8 cellular contexts compared by ENCODE assay signal in the genomic region with DNA sequence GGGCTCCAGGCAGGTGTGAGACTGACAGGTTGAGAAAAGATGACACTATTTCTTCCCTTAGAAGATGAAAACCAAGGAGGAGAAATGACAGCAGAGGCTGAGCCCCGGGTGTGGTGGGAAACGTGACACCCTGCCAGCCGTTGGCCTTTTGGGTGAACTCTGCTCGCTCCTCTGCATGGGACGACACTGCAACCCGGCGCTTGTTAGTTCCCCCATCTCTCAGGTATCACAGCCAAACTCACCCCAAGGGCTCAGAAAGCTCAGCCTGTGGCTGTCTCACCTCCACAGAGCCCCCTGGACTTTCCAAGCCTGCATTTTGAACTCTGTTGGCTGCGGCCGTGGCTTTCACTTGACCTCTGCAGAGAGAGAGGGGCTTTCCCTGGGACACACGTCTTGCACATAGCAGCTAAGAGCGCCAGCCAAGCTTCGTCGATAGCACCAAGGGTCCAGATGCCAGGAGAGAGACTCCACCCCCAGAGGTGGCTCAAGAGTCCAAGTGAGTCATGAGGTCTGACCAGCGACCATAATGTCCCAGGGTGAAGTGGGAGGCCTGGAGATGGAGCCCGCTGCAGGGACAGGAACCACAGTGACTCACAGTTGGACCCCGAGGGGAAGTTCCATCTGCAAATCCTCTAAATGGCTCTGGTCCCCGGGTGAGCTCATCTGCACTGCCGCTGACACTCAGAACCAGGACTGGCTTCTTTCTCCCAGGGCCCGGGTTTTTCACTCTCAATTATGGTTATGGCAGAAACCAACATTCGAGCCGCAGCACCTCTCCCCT.
DNase-seq lines count a peak whose midpoint lies in the region; ATAC-seq and TF ChIP-seq lines count a peak whose summit lies in the region.

No MANE protein-coding gene starts in this region.

- H3K27me3 Mint-ChIP-seq in activated naive CD8-positive, alpha-beta T cell treated with anti-CD3 and anti-CD28 coated beads for 36 hours: peaks cover 16% of the 10 kb centered on the region

- H3K27ac Mint-ChIP-seq in activated naive CD8-positive, alpha-beta T cell treated with anti-CD3 and anti-CD28 coated beads for 36 hours: no peak overlapping the region

- no peak for TF ChIP-seq CTCF in GM13977 (IDR thresholded peaks at IDR 0.05; ENCODE audit: extremely low read depth, insufficient read depth, missing control alignments)

- DNase-seq in GM13977 (ENCODE audit: low spot score) (peak; percentile 69), left colon (peak in 1 of 2 donors; percentile 64), middle frontal gyrus (ENCODE audit: extremely low spot score, low spot score) (no peak), NCI-H1417 treated with DMSO at 0.1 percent for 48 hours (lab: John Stamatoyannopoulos, UW) (no peak), NCI-H1092 treated with DMSO at 0.1 percent for 48 hours (lab: John Stamatoyannopoulos, UW) (no peak)
- peak; percentile 12 for DNase-seq in activated naive CD8-positive, alpha-beta T cell treated with anti-CD3 and anti-CD28 coated beads for 36 hours

- no peak overlapping the region for H3K4me3 Mint-ChIP-seq in activated naive CD8-positive, alpha-beta T cell treated with anti-CD3 and anti-CD28 coated beads for 36 hours

- peaks cover 4% of the 10 kb centered on the region for H3K4me1 Mint-ChIP-seq in activated naive CD8-positive, alpha-beta T cell treated with anti-CD3 and anti-CD28 coated beads for 36 hours

- ATAC-seq in GM21447 (IDR thresholded peaks at IDR 0.05; ENCODE audit: unreplicated experiment): peak; percentile 38
- ATAC-seq in HG03558 (IDR thresholded peaks at IDR 0.05; ENCODE audit: extremely low read depth, unreplicated experiment): peak; percentile 24
- ATAC-seq in left colon: peak; percentile 7

- in situ Hi-C loops in GM13977 (cut with MboI; ENCODE audit: low pct_unique_long_range_greater_than_20kb, low sequenced_read_pairs, unreplicated experiment): loop anchor here (25.0 kb wide), 1 partner anchor 110 kb away; no protein-coding TSS in a partner anchor

- peaks cover 8% of the 10 kb centered on the region for H3K9me3 Mint-ChIP-seq in activated naive CD8-positive, alpha-beta T cell treated with anti-CD3 and anti-CD28 coated beads for 36 hours

- intact Hi-C loops in left colon (cut with DNase I, micrococcal nuclease): no loop called here

- no peaks in the 10 kb centered on the region for H3K36me3 Mint-ChIP-seq in activated naive CD8-positive, alpha-beta T cell treated with anti-CD3 and anti-CD28 coated beads for 36 hours

Comparison
In these comparisons a context has a peak if more than half of its experiments do, and no peak if none do; other contexts are left out.
1. DNase-seq: peak in GM13977 (single experiment) and activated naive CD8-positive, alpha-beta T cell treated with anti-CD3 and anti-CD28 coated beads for 36 hours (single experiment); none in middle frontal gyrus (single experiment), NCI-H1417 treated with DMSO at 0.1 percent for 48 hours (single experiment) and NCI-H1092 treated with DMSO at 0.1 percent for 48 hours (single experiment).
2. Peak in every context shown above with its lines, with median percentiles within 50 percentile points of each other: ATAC-seq.